Comparison of ENCODE assay signal across 8 cellular contexts in the genomic region with DNA sequence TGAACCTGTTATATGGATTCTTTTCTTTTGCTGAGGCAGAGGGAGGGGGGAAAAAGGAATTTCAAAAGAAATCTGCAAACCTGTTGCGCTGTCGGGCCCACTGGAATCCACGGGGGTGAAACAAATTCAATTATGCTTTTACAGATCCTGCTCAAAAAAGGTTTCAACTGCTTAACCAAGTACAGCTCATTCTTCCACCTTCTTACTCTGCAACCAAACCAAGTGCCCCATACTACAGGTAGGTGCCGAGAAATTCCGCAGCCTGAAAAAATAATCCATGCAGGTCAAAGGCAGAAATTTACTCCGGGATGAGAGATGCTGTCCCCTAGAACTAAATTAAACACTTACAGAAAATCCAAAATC. TPM values are rescaled to one million over a fixed set of nuclear protein-coding genes. Genes with fewer than 3 reads are reported as not detected.
A peak's percentile ranks its signal among the peaks of the same experiment; 100 is the strongest.
DNase-seq lines count a peak whose midpoint lies in the region; ATAC-seq and TF ChIP-seq lines count a peak whose summit lies in the region.

No MANE protein-coding gene starts in this region.

- H3K4me3 ChIP-seq in PC-9, result peak overlapping the region; percentile 30; the same call in 1 of the 2 replicates
- H3K4me3 ChIP-seq in fibroblast of lung (replicated peaks in 1 of 4; ENCODE audit: control extremely low read depth in 1 of 4, insufficient read depth in 1 of 4, low read depth in 3 of 4, low read length in 4 of 4), result peak overlapping the region in 1 of 4 experiments; percentile 73
- H3K4me3 ChIP-seq in neuron (ENCODE audit: low read length), result peak overlapping the region; percentile 42

- H3F3A ChIP-seq in PC-9 (ENCODE audit: insufficient read depth, low read depth), result peaks cover 7% of the 10 kb centered on the region; the same call in 1 of the 2 replicates

- no peak overlapping the region for H3K9ac ChIP-seq in fibroblast of lung (ENCODE audit: insufficient read depth, low read length)

- POLR2A ChIA-PET in PC-9 (lab: Charles Lee; ENCODE audit: unreplicated experiment), result interaction anchor here (0.5 to 1.1 kb wide), 4 partner anchors 65 to 1653 kb away, joined by 3 to 28 read pairs (median 5); a partner anchor contains a TSS

- intact Hi-C loops in Calu3 (cut with micrococcal nuclease; ENCODE audit: unreplicated experiment), result loop anchor here (1.0 to 2.0 kb wide), 4 partner anchors 16 to 100 kb away; a partner anchor contains a TSS
- intact Hi-C loops in PC-9 (cut with micrococcal nuclease; ENCODE audit: unreplicated experiment), result loop anchor here (1.0 to 10.0 kb wide), 5 partner anchors 26 to 202 kb away; a partner anchor contains a TSS

- CTCF ChIA-PET in Calu3 (lab: Charles Lee), result interaction anchor here (0.9 to 2.6 kb wide), 11 partner anchors 12 to 112 kb away, joined by 3 to 40 read pairs (median 4); a partner anchor contains a TSS
- CTCF ChIA-PET in PC-9 (lab: Charles Lee), result interaction anchor here (1.2 to 2.5 kb wide), 2 partner anchors 65 to 100 kb away, joined by 20 to 28 read pairs; a partner anchor contains a TSS

- ATAC-seq in GM19328 (IDR thresholded peaks at IDR 0.05; ENCODE audit: unreplicated experiment), result no peak

- H3K4me1 ChIP-seq in PC-9 (replicated peaks; ENCODE audit: insufficient read depth), result peaks cover 31% of the 10 kb centered on the region
- H3K4me1 ChIP-seq in fibroblast of lung (ENCODE audit: control insufficient read depth, extremely low read depth, insufficient read depth, low read length), result no peaks in the 10 kb centered on the region
- peaks cover 17% of the 10 kb centered on the region for H3K4me1 ChIP-seq in neuron (ENCODE audit: insufficient read depth, low read length)

- BruUV-seq in Calu3 (replicated peaks; lab: Mats Ljungman, UMichigan) (TSS peak; percentile 84), PC-9 (replicated peaks; lab: Mats Ljungman, UMichigan) (TSS peak; percentile 59)

- no peaks in the 10 kb centered on the region for H3K27me3 Mint-ChIP-seq in Calu3 (ENCODE audit: unreplicated experiment)

- H3K36me3 Mint-ChIP-seq in Calu3 (ENCODE audit: insufficient read depth, unreplicated experiment), result peaks cover 14% of the 10 kb centered on the region

- H3K27ac Mint-ChIP-seq in Calu3 (ENCODE audit: unreplicated experiment), result peak overlapping the region; percentile 83

- DNase-seq in Calu3, result no peak
- no peak for DNase-seq in PC-9
- no peak for DNase-seq in fibroblast of lung (ENCODE audit: low read depth in 2 of 2)
- no peak for DNase-seq in islet precursor cell
- no peak for DNase-seq in cerebellar cortex (ENCODE audit: low spot score)
- DNase-seq in iPS-NIHi7 (ENCODE audit: extremely low spot score), result no peak

- H3K9me2 ChIP-seq in PC-9 (ENCODE audit: insufficient read depth), result no peaks in the 10 kb centered on the region

- H3K9me3 ChIP-seq in PC-9 (ENCODE audit: insufficient read depth, low read depth), result no peaks in the 10 kb centered on the region
- H3K9me3 ChIP-seq in fibroblast of lung (ENCODE audit: control insufficient read depth, insufficient read depth, low read depth, low read length), result no peaks in the 10 kb centered on the region
- no peaks in the 10 kb centered on the region for H3K9me3 ChIP-seq in neuron (ENCODE audit: low read length)

- H3K36me3 ChIP-seq in PC-9 (ENCODE audit: low read depth), result no peaks in the 10 kb centered on the region
- H3K36me3 ChIP-seq in fibroblast of lung (ENCODE audit: control insufficient read depth, insufficient read depth, low read length), result no peaks in the 10 kb centered on the region
- H3K36me3 ChIP-seq in neuron (ENCODE audit: insufficient read depth, low read length), result no peaks in the 10 kb centered on the region

- TF ChIP-seq CTCF in Calu3 (IDR thresholded peaks at IDR 0.05; ENCODE audit: unreplicated experiment) (no peak), PC-9 (conservative IDR thresholded peaks at IDR 0.05) (no peak), fibroblast of lung (conservative IDR thresholded peaks at IDR 0.05 in 1 of 2, IDR thresholded peaks at IDR 0.05 in 1 of 2; ENCODE audit: low read depth in 1 of 2, low read length in 2 of 2) (no peak)

- H3K27me3 ChIP-seq in PC-9 (ENCODE audit: insufficient read depth, low read depth) (peaks cover 22% of the 10 kb centered on the region), fibroblast of lung (ENCODE audit: control insufficient read depth, insufficient read depth, low read length) (no peaks in the 10 kb centered on the region), neuron (ENCODE audit: insufficient read depth, low read length) (peaks cover 7% of the 10 kb centered on the region)

- H3K27ac ChIP-seq in PC-9 (peak overlapping the region; percentile 27; the same call in 1 of the 2 replicates), fibroblast of lung (ENCODE audit: insufficient read depth, low read length) (no peak overlapping the region)

- H3K4me2 ChIP-seq in PC-9 (peak overlapping the region; percentile 65), fibroblast of lung (ENCODE audit: extremely low read depth, insufficient read depth, low read length) (peak overlapping the region; percentile 58)

- H3K79me2 ChIP-seq in PC-9 (ENCODE audit: low read depth) (no peaks in the 10 kb centered on the region), fibroblast of lung (ENCODE audit: control insufficient read depth, insufficient read depth, low read length) (no peaks in the 10 kb centered on the region)

- H2AFZ ChIP-seq in PC-9 (peak overlapping the region; percentile 39; the same call in 1 of the 2 replicates), fibroblast of lung (ENCODE audit: low read length) (no peak overlapping the region), neuron (ENCODE audit: low read depth, low read length) (peak overlapping the region; percentile 72)

- H4K20me1 ChIP-seq in PC-9 (ENCODE audit: insufficient read depth), result no peaks in the 10 kb centered on the region
- no peaks in the 10 kb centered on the region for H4K20me1 ChIP-seq in fibroblast of lung (ENCODE audit: control insufficient read depth, extremely low read depth, insufficient read depth, low read length)

- peaks cover 26% of the 10 kb centered on the region for H3K4me1 Mint-ChIP-seq in Calu3 (ENCODE audit: low read depth, unreplicated experiment)

- H3K9me3 Mint-ChIP-seq in Calu3 (ENCODE audit: low read depth, unreplicated experiment), result no peaks in the 10 kb centered on the region

- peak overlapping the region; percentile 77 for H3K4me3 Mint-ChIP-seq in Calu3 (ENCODE audit: low read depth, unreplicated experiment)

RNA-seq across cellular contexts. Expression of a gene that starts 0.4 kb away (rescaled TPM):
- total RNA-seq in Calu3 (2022), result 2.9 and 4.5 TPM in 2 replicates
- 0.33 TPM in 1 of 2 replicates, not detected in the other for total RNA-seq in PC-9 (2021)
- under 0.01 TPM in 1 of 2 replicates, not detected in the other for total RNA-seq in fibroblast of lung
- 0.02 TPM in 1 of 2 replicates, not detected in the other for polyA plus RNA-seq in fibroblast of lung
- polyA plus RNA-seq in fibroblast of lung (2012), result not detected in 2 replicates
- not detected in 2 replicates for polyA minus RNA-seq in fibroblast of lung (ENCODE audit: low replicate concordance)
